ENCODE assay signal across 8 cellular contexts in genomic region chr2:143110759-143111428, GRCh38. TPM values are rescaled to one million over a fixed set of nuclear protein-coding genes. Genes with fewer than 3 reads are reported as not detected.
DNase-seq lines count a peak whose midpoint lies in the region; ATAC-seq and TF ChIP-seq lines count a peak whose summit lies in the region.

No MANE protein-coding gene starts in this region.

- H3K4me3 ChIP-seq in OCI-LY3 (ENCODE audit: low read length) (no peak overlapping the region), fibroblast of mammary gland (ENCODE audit: control insufficient read depth, low read depth, low read length) (no peak overlapping the region), neutrophil (ENCODE audit: low read depth in 1 of 2, low read length in 1 of 2) (peak overlapping the region in 1 of 2 experiments; percentile 13), thyroid gland (replicated peaks in 1 of 3) (no peak overlapping the region)

- WGBS in thyroid gland, 2 donors: 29% methylated on average over 6 of the region's 6 CpGs

- H3K27me3 ChIP-seq in OCI-LY3 (ENCODE audit: low read depth, low read length): no peaks in the 10 kb centered on the region
- no peaks in the 10 kb centered on the region for H3K27me3 ChIP-seq in neutrophil
- no peaks in the 10 kb centered on the region for H3K27me3 ChIP-seq in thyroid gland

- H3K9me3 ChIP-seq in OCI-LY3 (ENCODE audit: insufficient read depth, low read length): no peaks in the 10 kb centered on the region
- no peaks in the 10 kb centered on the region for H3K9me3 ChIP-seq in neutrophil
- no peaks in the 10 kb centered on the region for H3K9me3 ChIP-seq in thyroid gland

- peak; percentile 86 for ATAC-seq in GM21381 (IDR thresholded peaks at IDR 0.05; ENCODE audit: unreplicated experiment)

- TF ChIP-seq CTCF in OCI-LY3 (IDR thresholded peaks at IDR 0.05; ENCODE audit: low read depth, low read length): peak; percentile 93
- TF ChIP-seq CTCF in fibroblast of mammary gland (conservative IDR thresholded peaks at IDR 0.05; ENCODE audit: control insufficient read depth, insufficient read depth, low read depth, low read length): peak; percentile 62
- TF ChIP-seq CTCF in neutrophil (IDR thresholded peaks at IDR 0.05): peak; percentile 83
- peak in 4 of 6 experiments; percentile 32 to 63 (median 58) for TF ChIP-seq CTCF in thyroid gland (IDR thresholded peaks at IDR 0.05)

- intact Hi-C loops in thyroid gland (cut with DNase I): no loop called here

- H3K27ac ChIP-seq in OCI-LY3 (ENCODE audit: low read length) (no peak overlapping the region), neutrophil (peak overlapping the region; percentile 57), thyroid gland (no peak overlapping the region)

- peak overlapping the region; percentile 51 for H3K4me2 ChIP-seq in OCI-LY3 (ENCODE audit: low read length)

- TF ChIP-seq POLR2A in thyroid gland (IDR thresholded peaks at IDR 0.05): no peak

- H3K9ac ChIP-seq in OCI-LY3 (ENCODE audit: low read length): peak overlapping the region; percentile 5; the same call in 1 of the 2 replicates

- no peaks in the 10 kb centered on the region for H3K79me2 ChIP-seq in OCI-LY3 (ENCODE audit: low read length)

- H4K20me1 ChIP-seq in OCI-LY3 (ENCODE audit: insufficient read depth, low read length): no peaks in the 10 kb centered on the region

- 0 out of 2 replicates have a peak, but pooled peaks cover 3% of the 10 kb centered on the region for H3K4me1 ChIP-seq in OCI-LY3 (ENCODE audit: low read length)
- H3K4me1 ChIP-seq in neutrophil (ENCODE audit: control insufficient read depth in 1 of 2, insufficient read depth in 1 of 2, low read depth in 1 of 2, low read length in 1 of 2): peaks cover 10% of the 10 kb centered on the region in 2 experiments
- no peaks in the 10 kb centered on the region for H3K4me1 ChIP-seq in thyroid gland

- H3K36me3 ChIP-seq in OCI-LY3 (replicated peaks; ENCODE audit: low read depth, low read length) (no peaks in the 10 kb centered on the region), neutrophil (no peaks in the 10 kb centered on the region), thyroid gland (no peaks in the 10 kb centered on the region)

- peak overlapping the region; percentile 85 for H2AFZ ChIP-seq in OCI-LY3 (ENCODE audit: low read depth, low read length)

- peak; percentile 52 for DNase-seq in DMS153 (lab: John Stamatoyannopoulos, UW)
- peak; percentile 31 for DNase-seq in HS-27A (ENCODE audit: low read depth)
- peak; percentile 50 for DNase-seq in activated T-cell treated with anti-CD3 and anti-CD28 coated beads, Interleukin-2, amount 50 U/mL, for 1 hour
- peak; percentile 75 for DNase-seq in fibroblast of mammary gland (ENCODE audit: low read depth)
- peak; percentile 47 to 66 for DNase-seq in thyroid gland

RNA-seq across cellular contexts. Expression of gene ARHGAP15, which starts 18.3 kb away (rescaled TPM):
- 10 to 100 TPM in 3 of 4 donors, 1 to 10 TPM in 1; 9.8 to 24.4 (median 11.9) TPM for total RNA-seq in thyroid gland
